Comparison of ENCODE assay signal across 11 cellular contexts in the genomic region with DNA sequence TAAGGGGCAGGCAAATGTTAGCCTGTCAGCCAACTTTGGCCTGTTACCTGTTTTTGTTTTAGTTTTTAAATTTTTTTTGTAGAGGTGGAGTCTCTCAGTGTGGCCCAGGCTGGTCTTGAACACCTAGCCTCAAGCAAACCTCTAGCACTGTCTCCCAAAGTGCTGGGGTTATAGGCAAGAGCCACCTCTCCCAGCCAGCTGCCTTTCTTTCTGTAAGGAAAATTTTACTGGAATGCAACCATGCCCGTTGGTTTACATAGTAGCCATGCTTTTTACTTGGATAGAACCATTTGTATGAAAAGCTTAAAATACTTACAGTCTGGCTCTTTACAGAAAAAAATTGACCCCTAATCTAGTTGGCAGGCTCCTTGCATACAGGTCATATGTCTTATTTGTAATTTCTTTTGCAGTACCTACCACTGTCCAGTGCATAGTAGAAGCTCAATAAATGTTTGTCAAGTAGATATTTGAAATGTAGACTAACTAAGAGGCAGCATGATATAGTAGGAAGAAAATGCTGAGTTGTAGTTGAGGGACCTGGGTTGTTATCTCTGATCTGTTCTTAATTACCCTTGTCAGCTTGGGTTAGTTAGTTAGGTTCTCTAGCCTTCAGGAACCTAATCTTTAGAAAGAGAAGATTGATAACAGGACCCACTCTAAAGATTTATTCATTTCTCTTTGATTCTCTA. TPM values are rescaled to one million over a fixed set of nuclear protein-coding genes. Genes with fewer than 3 reads are reported as not detected.
A peak's percentile ranks its signal among the peaks of the same experiment; 100 is the strongest.
DNase-seq lines count a peak whose midpoint lies in the region; ATAC-seq and TF ChIP-seq lines count a peak whose summit lies in the region.
"Had no signal": no experiment of that assay in that cellular context is flagged by ENCODE, and none has a peak within 500 bp of the region (broad histone marks: within the 10 kb centered on the region; RNA-seq: fewer than 3 reads in every experiment).

No MANE protein-coding gene starts in this region.

- H3K4me3 ChIP-seq in fibroblast of mammary gland (ENCODE audit: control insufficient read depth, low read depth, low read length) (peak overlapping the region; percentile 30), smooth muscle cell (peak overlapping the region; percentile 73), Peyer's patch (no peak overlapping the region)

- peaks cover 82% of the 10 kb centered on the region for H3K79me2 ChIP-seq in smooth muscle cell (ENCODE audit: low read depth)

- CTCF ChIA-PET in activated CD8-positive, alpha-beta memory T cell treated with anti-CD3 and anti-CD28 coated beads, Interleukin-2, amount 10 ng/mL, durations not matched to agents 7 days and 5 days (lab: Charles Lee): interaction anchor here (0.9 to 5.9 kb wide), 4 partner anchors 10 to 455 kb away, joined by 3 to 40 read pairs (median 3); a partner anchor contains a TSS
- CTCF ChIA-PET in T-cell (lab: Charles Lee): interaction anchor here (0.6 to 1.8 kb wide), 5 partner anchors 17 to 1449 kb away, joined by 3 to 10 read pairs (median 5); no protein-coding TSS in a partner anchor

- H3K36me3 ChIP-seq in smooth muscle cell (ENCODE audit: low read depth) (peaks cover 37% of the 10 kb centered on the region), Peyer's patch (peaks cover 0 to 45% (median 0%) of the 10 kb centered on the region in 3 donors)

- H3F3A ChIP-seq in smooth muscle cell (ENCODE audit: low read depth): peaks cover 2% of the 10 kb centered on the region

- POLR2A ChIA-PET in T-cell (lab: Charles Lee): interaction anchor here (0.5 to 1.2 kb wide), 4 partner anchors 12 to 461 kb away, joined by 3 to 11 read pairs (median 4); a partner anchor contains a TSS

- peaks cover 60% of the 10 kb centered on the region for H3K4me1 Mint-ChIP-seq in activated CD8-positive, alpha-beta memory T cell treated with anti-CD3 and anti-CD28 coated beads, Interleukin-2, amount 10 ng/mL, durations not matched to agents 7 days and 5 days
- H3K4me1 Mint-ChIP-seq in T-cell: peaks cover 50 to 57% (median 52%) of the 10 kb centered on the region in 3 donors

- no peak for ATAC-seq in activated CD8-positive, alpha-beta memory T cell treated with anti-CD3 and anti-CD28 coated beads, Interleukin-2, amount 10 ng/mL, durations not matched to agents 7 days and 5 days
- no peak for ATAC-seq in T-cell (replicated peaks in 1 of 4)

- H3K27ac ChIP-seq in smooth muscle cell (ENCODE audit: low read depth) (peak overlapping the region; percentile 26), Peyer's patch (peak overlapping the region in 2 of 4 donors; percentile 20 to 68)

- peaks cover 87% of the 10 kb centered on the region for H4K20me1 ChIP-seq in smooth muscle cell (ENCODE audit: low read depth)

- peaks cover 6% of the 10 kb centered on the region for H3K4me1 ChIP-seq in smooth muscle cell (ENCODE audit: low read depth)
- peaks cover 0 to 35% (median 2%) of the 10 kb centered on the region in 4 donors for H3K4me1 ChIP-seq in Peyer's patch

- H3K4me2 ChIP-seq in smooth muscle cell: peak overlapping the region; percentile 98

- no peaks in the 10 kb centered on the region for H3K27me3 Mint-ChIP-seq in activated CD8-positive, alpha-beta memory T cell treated with anti-CD3 and anti-CD28 coated beads, Interleukin-2, amount 10 ng/mL, durations not matched to agents 7 days and 5 days
- H3K27me3 Mint-ChIP-seq in T-cell: no peaks in the 10 kb centered on the region
- H3K27me3 Mint-ChIP-seq: naive B cell had no signal

- WGBS in smooth muscle cell (ENCODE audit: low lambda C conversion rate): 44% methylated on average over 1 of the region's 1 CpG

- peaks cover 69% of the 10 kb centered on the region for H3K36me3 Mint-ChIP-seq in activated CD8-positive, alpha-beta memory T cell treated with anti-CD3 and anti-CD28 coated beads, Interleukin-2, amount 10 ng/mL, durations not matched to agents 7 days and 5 days
- peaks cover 41% of the 10 kb centered on the region for H3K36me3 Mint-ChIP-seq in T-cell

- no peak for TF ChIP-seq POLR2A in Peyer's patch (IDR thresholded peaks at IDR 0.05)

- H3K9me3 ChIP-seq in smooth muscle cell (replicated peaks; ENCODE audit: low read depth) (no peaks in the 10 kb centered on the region), Peyer's patch (no peaks in the 10 kb centered on the region)

- peak overlapping the region; percentile 60 for H3K27ac Mint-ChIP-seq in activated CD8-positive, alpha-beta memory T cell treated with anti-CD3 and anti-CD28 coated beads, Interleukin-2, amount 10 ng/mL, durations not matched to agents 7 days and 5 days
- peak overlapping the region; percentile 36 to 69 for H3K27ac Mint-ChIP-seq in T-cell

- H2AFZ ChIP-seq in smooth muscle cell (ENCODE audit: low read depth): no peak overlapping the region

- H3K27me3 ChIP-seq in smooth muscle cell (ENCODE audit: low read depth) (no peaks in the 10 kb centered on the region), Peyer's patch (no peaks in the 10 kb centered on the region)

- H3K4me3 Mint-ChIP-seq in activated CD8-positive, alpha-beta memory T cell treated with anti-CD3 and anti-CD28 coated beads, Interleukin-2, amount 10 ng/mL, durations not matched to agents 7 days and 5 days: peak overlapping the region; percentile 62
- H3K4me3 Mint-ChIP-seq in T-cell: no peak overlapping the region

- no peak for TF ChIP-seq CTCF in fibroblast of mammary gland (conservative IDR thresholded peaks at IDR 0.05; ENCODE audit: control insufficient read depth, insufficient read depth, low read depth, low read length)
- no peak for TF ChIP-seq CTCF in smooth muscle cell (IDR thresholded peaks at IDR 0.05; ENCODE audit: borderline replicate concordance, insufficient read depth, poor library complexity, severe bottlenecking)
- TF ChIP-seq CTCF in Peyer's patch (IDR thresholded peaks at IDR 0.05): no peak

- no peak overlapping the region for H3K9ac ChIP-seq in smooth muscle cell (ENCODE audit: low read depth)

- no peak for DNase-seq in activated CD8-positive, alpha-beta memory T cell treated with anti-CD3 and anti-CD28 coated beads, Interleukin-2, amount 10 ng/mL, durations not matched to agents 7 days and 5 days
- DNase-seq in activated CD8-positive, alpha-beta memory T cell treated with anti-CD3 and anti-CD28 coated beads, Interleukin-2, amount 50 U/mL, for 4 hours: no peak
- DNase-seq in T-cell (no peak), fibroblast of mammary gland (ENCODE audit: low read depth) (no peak), smooth muscle cell (lab: John Stamatoyannopoulos, UW; ENCODE audit: unreplicated experiment) (no peak), Peyer's patch (no peak), inferior parietal cortex (ENCODE audit: extremely low spot score) (no peak)
- DNase-seq in stimulated activated naive CD4-positive, alpha-beta T cell treated with Interleukin-2 at 50 U/mL for 16 hours (lab: John Stamatoyannopoulos, UW): no peak
- DNase-seq: AML-193, naive B cell, NCI-H1092 had no signal

- no peaks in the 10 kb centered on the region for H3K9me3 Mint-ChIP-seq in activated CD8-positive, alpha-beta memory T cell treated with anti-CD3 and anti-CD28 coated beads, Interleukin-2, amount 10 ng/mL, durations not matched to agents 7 days and 5 days (ENCODE audit: low read depth)
- no peaks in the 10 kb centered on the region for H3K9me3 Mint-ChIP-seq in T-cell
- H3K9me3 Mint-ChIP-seq: naive B cell had no signal

RNA-seq across cellular contexts. Expression of a gene that starts 4.7 kb away (rescaled TPM):
- 100 to 1,000 TPM; 235 to 253 TPM for total RNA-seq in activated CD8-positive, alpha-beta memory T cell treated with anti-CD3 and anti-CD28 coated beads, Interleukin-2, amount 10 ng/mL, durations not matched to agents 7 days and 5 days
- total RNA-seq in T-cell (10 to 100 TPM; 75.3 to 96.6 (median 84.4) TPM), smooth muscle cell (189 and 278 TPM in 2 replicates), Peyer's patch (100 to 1,000 TPM in 2 of 4 donors, 10 to 100 TPM in 2; 64.7 to 126 (median 95.3) TPM)
- polyA plus RNA-seq in smooth muscle cell: 43.4 and 80.2 TPM in 2 replicates

Comparison
In these comparisons a context has a peak if more than half of its experiments do, and no peak if none do; other contexts are left out.
1. H3K4me3 ChIP-seq: peak in fibroblast of mammary gland (single experiment) and smooth muscle cell (single experiment); none in Peyer's patch (0 of 4).